ENCODE assay signal across 9 cellular contexts in genomic region chr6:73696990-73697651, GRCh38. TPM values are rescaled to one million over a fixed set of nuclear protein-coding genes. Genes with fewer than 3 reads are reported as not detected.
DNase-seq lines count a peak whose midpoint lies in the region; ATAC-seq and TF ChIP-seq lines count a peak whose summit lies in the region.
"Had no signal": no experiment of that assay in that cellular context is flagged by ENCODE, and none has a peak within 500 bp of the region (broad histone marks: within the 10 kb centered on the region; RNA-seq: fewer than 3 reads in every experiment).

No MANE protein-coding gene starts in this region.

- no peaks in the 10 kb centered on the region for H3K36me3 ChIP-seq in testis (ENCODE audit: low read depth, missing control alignments)

- ATAC-seq in GM21717 (IDR thresholded peaks at IDR 0.05; ENCODE audit: unreplicated experiment) (peak; percentile 39), HG02623 (IDR thresholded peaks at IDR 0.05; ENCODE audit: unreplicated experiment) (no peak)

- H3K27ac ChIP-seq in skin epidermis (peak overlapping the region in 19 of 21 experiments; percentile 79 to 98 (median 91)), substantia nigra (ENCODE audit: low read depth, low read length, poor library complexity, severe bottlenecking) (no peak overlapping the region), testis (no peak overlapping the region)
- H3K27ac ChIP-seq: body of pancreas had no signal

- H3K4me3 ChIP-seq in epithelial cell of proximal tubule (ENCODE audit: low read depth, low read length) (peak overlapping the region; percentile 58), skin epidermis (peak overlapping the region; percentile 53 to 85 (median 58)), testis (no peak overlapping the region)
- H3K4me3 ChIP-seq: body of pancreas had no signal

- H3K27me3 ChIP-seq in testis = no peaks in the 10 kb centered on the region
- H3K27me3 ChIP-seq: body of pancreas had no signal

- TF ChIP-seq CTCF in epithelial cell of proximal tubule (conservative IDR thresholded peaks at IDR 0.05; ENCODE audit: low read depth, low read length) (no peak), testis (IDR thresholded peaks at IDR 0.05) (no peak)

- DNase-seq in RPMI8226 = peak; percentile 68
- DNase-seq in epithelial cell of proximal tubule (ENCODE audit: low read depth) = no peak
- DNase-seq in substantia nigra (lab: John Stamatoyannopoulos, UW) = no peak
- no peak for DNase-seq in DMS 273 (lab: John Stamatoyannopoulos, UW; ENCODE audit: unreplicated experiment)
- no peak for DNase-seq in testis
- DNase-seq: body of pancreas had no signal

- H3K9me3 ChIP-seq in testis = no peaks in the 10 kb centered on the region
- H3K9me3 ChIP-seq: body of pancreas had no signal

- no peaks in the 10 kb centered on the region for H3K4me1 ChIP-seq in testis

- intact Hi-C loops in testis (cut with DNase I; ENCODE audit: low total_unique reads) = no loop called here

- 65 to 68% methylated on average over 10 of the region's 10 CpGs for WGBS in testis, 2 donors

- TF ChIP-seq POLR2A in testis (IDR thresholded peaks at IDR 0.05) = no peak

RNA-seq across cellular contexts. Expression of gene CD109, which starts 1.1 kb away (rescaled TPM):
- total RNA-seq in epithelial cell of proximal tubule = 11.4 and 24.3 TPM in 2 replicates
- total RNA-seq in testis = 1 to 10 TPM; 4.0 to 5.4 TPM
- polyA plus RNA-seq in testis (ENCODE audit: insufficient read depth, low read depth, low replicate concordance) = 7.0 TPM

RNA-seq across cellular contexts. Expression of gene SLC17A5, which starts 43.3 kb away (rescaled TPM):
- 11.4 TPM in 2 replicates for total RNA-seq in epithelial cell of proximal tubule
- 10 to 100 TPM in 1 of 2 donors, 1 to 10 TPM in 1; 8.7 to 16.1 TPM for total RNA-seq in testis
- 12.5 TPM for polyA plus RNA-seq in testis (ENCODE audit: insufficient read depth, low read depth, low replicate concordance)

Comparison
In these comparisons a context has a peak if more than half of its experiments do, and no peak if none do; other contexts are left out.
1. H3K4me3 ChIP-seq: peak in epithelial cell of proximal tubule (single experiment) and skin epidermis (7 of 7); none in testis (0 of 2).
2. H3K27ac ChIP-seq: peak in skin epidermis (19 of 21); none in substantia nigra (single experiment) and testis (0 of 2).